Comparison of ENCODE assay signal across 13 cellular contexts in the genomic region with DNA sequence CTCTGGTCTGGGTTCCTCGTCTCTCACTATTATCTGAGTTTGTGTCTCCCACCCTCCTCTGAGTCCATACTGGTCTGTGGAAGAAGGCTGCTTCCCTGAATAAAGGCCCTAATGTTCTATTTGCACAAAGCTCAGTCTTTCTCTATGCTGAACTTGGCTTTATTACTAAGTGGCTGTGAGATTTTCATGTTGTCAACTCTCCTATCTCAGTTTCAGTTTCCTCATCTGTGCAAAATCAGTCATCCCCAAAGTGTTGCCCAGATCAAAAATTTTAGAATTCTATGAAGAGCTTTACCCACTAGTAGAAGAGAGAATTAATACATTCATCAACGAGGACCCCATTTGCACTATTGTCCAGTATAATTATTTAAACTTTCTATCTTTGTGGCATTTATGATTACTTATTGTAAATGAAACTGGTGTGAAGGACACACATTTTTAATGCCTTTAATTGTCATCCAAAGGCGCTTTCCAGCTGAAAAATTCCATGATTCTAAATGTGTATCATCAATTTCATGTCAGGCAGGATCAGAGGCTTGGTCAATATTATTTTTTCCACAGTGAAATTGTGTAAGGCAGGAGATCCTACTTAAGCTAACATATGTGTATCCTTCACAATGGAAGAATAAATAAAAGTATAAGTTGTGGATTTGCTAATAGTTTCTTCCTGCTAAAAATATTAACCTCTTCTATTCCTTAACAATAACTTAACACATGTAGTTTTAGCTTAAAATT.
DNase-seq lines count a peak whose midpoint lies in the region; ATAC-seq, FAIRE-seq and TF ChIP-seq lines count a peak whose summit lies in the region.
"Had no signal": no experiment of that assay in that cellular context is flagged by ENCODE, and none has a peak within 500 bp of the region (broad histone marks: within the 10 kb centered on the region; RNA-seq: fewer than 3 reads in every experiment).

No MANE protein-coding gene starts in this region.

- intact Hi-C loops in GM12878 (cut with micrococcal nuclease; ENCODE audit: unreplicated experiment): loop anchor here (2.0 kb wide), 1 partner anchor 13 kb away; no protein-coding TSS in a partner anchor

- POLR2A ChIA-PET in GM12878 (lab: Charles Lee): interaction anchor here (0.6 to 5.2 kb wide), 11 partner anchors 10 to 414 kb away, joined by 3 to 39 read pairs (median 4); no protein-coding TSS in a partner anchor

- no peaks in the 10 kb centered on the region for H4K20me1 ChIP-seq in GM12878 (ENCODE audit: control insufficient read depth, insufficient read depth)

- H3K4me2 ChIP-seq in GM12878 (ENCODE audit: control insufficient read depth, insufficient read depth): peak overlapping the region; percentile 43

- RAD21 ChIA-PET in GM12878 (lab: Charles Lee; ENCODE audit: unreplicated experiment): interaction anchor here (0.6 to 8.7 kb wide), 20 partner anchors 10 to 412 kb away, joined by 3 to 92 read pairs (median 4); a partner anchor contains a TSS

- H3K4me1 ChIP-seq in GM12878 (ENCODE audit: control insufficient read depth, insufficient read depth, low read length) (peaks cover 36% of the 10 kb centered on the region), tibial nerve (peaks cover 0 to 5% (median 0%) of the 10 kb centered on the region in 4 donors)
- H3K4me1 ChIP-seq in effector memory CD4-positive, alpha-beta T cell (ENCODE audit: control insufficient read depth, insufficient read depth, low read length, poor library complexity, severe bottlenecking): no peaks in the 10 kb centered on the region

- BruUV-seq in GM12878 (replicated peaks; lab: Mats Ljungman, UMichigan): no TSS peak

- H3K27me3 ChIP-seq in GM12878 (replicated peaks in 1 of 2; ENCODE audit: control insufficient read depth in 2 of 2, insufficient read depth in 2 of 2, low read length in 1 of 2) (no peaks in the 10 kb centered on the region), tibial nerve (no peaks in the 10 kb centered on the region)
- H3K27me3 ChIP-seq in effector memory CD4-positive, alpha-beta T cell (replicated peaks; ENCODE audit: control insufficient read depth, insufficient read depth, low read length, poor library complexity, severe bottlenecking): no peaks in the 10 kb centered on the region

- TF ChIP-seq CTCF in GM12878 (IDR thresholded peaks at IDR 0.05 in 2 of 3, conservative IDR thresholded peaks at IDR 0.05 in 1 of 3; ENCODE audit: control insufficient read depth in 2 of 3, extremely low read depth in 1 of 3, insufficient read depth in 1 of 3, low read depth in 3 of 3, low read length in 3 of 3) (no peak), tibial nerve (IDR thresholded peaks at IDR 0.05) (no peak)

- ATAC-seq in GM18868 (IDR thresholded peaks at IDR 0.05; ENCODE audit: unreplicated experiment) (peak; percentile 83), GM21423 (IDR thresholded peaks at IDR 0.05; ENCODE audit: unreplicated experiment) (peak; percentile 78), HG03064 (IDR thresholded peaks at IDR 0.05; ENCODE audit: low read depth, unreplicated experiment) (peak; percentile 73), GM12878 (peak; percentile 92)

- H3K36me3 ChIP-seq in GM12878 (ENCODE audit: control insufficient read depth in 2 of 2, insufficient read depth in 2 of 2, low read length in 1 of 2): no peaks in the 10 kb centered on the region
- H3K36me3 ChIP-seq in effector memory CD4-positive, alpha-beta T cell (ENCODE audit: control insufficient read depth, insufficient read depth, low read length): no peaks in the 10 kb centered on the region
- H3K36me3 ChIP-seq in tibial nerve: no peaks in the 10 kb centered on the region

- no peaks in the 10 kb centered on the region; the same call in 2 of the 3 replicates for H3K9me3 ChIP-seq in GM12878 (replicated peaks; ENCODE audit: control insufficient read depth, insufficient read depth, low read length)
- H3K9me3 ChIP-seq in effector memory CD4-positive, alpha-beta T cell (ENCODE audit: control insufficient read depth, low read length): no peaks in the 10 kb centered on the region
- H3K9me3 ChIP-seq in tibial nerve: no peaks in the 10 kb centered on the region

- WGBS in GM12878 (ENCODE audit: insufficient coverage, insufficient replicate concordance, low lambda C conversion rate, missing lambda C conversion rate): 33% methylated on average over 3 of the region's 3 CpGs
- 79% methylated on average over 3 of the region's 3 CpGs for WGBS in tibial nerve, 2 donors

- TF ChIP-seq EP300 in GM12878 (IDR thresholded peaks at IDR 0.05; ENCODE audit: borderline replicate concordance in 1 of 2, control insufficient read depth in 1 of 2, low read depth in 2 of 2, low read length in 2 of 2) (no peak), tibial nerve (IDR thresholded peaks at IDR 0.05) (no peak)

- H3K4me3 ChIP-seq in GM12878 (no peak overlapping the region), tibial nerve (no peak overlapping the region)
- H3K4me3 ChIP-seq in effector memory CD4-positive, alpha-beta T cell (ENCODE audit: insufficient read depth, low read depth, low read length, poor library complexity, severe bottlenecking): no peak overlapping the region

- CTCF ChIA-PET in GM12878 (lab: Yijun Ruan, JAX): interaction anchor here (0.9 to 5.2 kb wide), 23 partner anchors 9 to 424 kb away, joined by 3 to 68 read pairs (median 5); no protein-coding TSS in a partner anchor

- no peak overlapping the region for H3K9ac ChIP-seq in GM12878 (ENCODE audit: control insufficient read depth, insufficient read depth, low read length)

- in situ Hi-C loops in GM12878 (cut with MboI): no loop called here

- no peak for TF ChIP-seq RAD21 in GM12878 (IDR thresholded peaks at IDR 0.05; ENCODE audit: insufficient read depth, low read depth, low read length)

- SMC1A ChIA-PET in GM12878 (lab: Charles Lee; ENCODE audit: uncharacterized antibody, unreplicated experiment): interaction anchor here (0.6 to 22.0 kb wide), 36 partner anchors 11 to 487 kb away, joined by 3 to 420 read pairs (median 4); a partner anchor contains a TSS

- H2AFZ ChIP-seq in GM12878 (ENCODE audit: control insufficient read depth, low read depth, low read length): no peak overlapping the region

- no peak for FAIRE-seq in GM12878 (lab: Jason Lieb, UNC)
- FAIRE-seq: astrocyte had no signal

- H3K27ac ChIP-seq in GM12878 (ENCODE audit: control insufficient read depth, insufficient read depth) (peak overlapping the region; percentile 45), tibial nerve (no peak overlapping the region)
- no peak overlapping the region for H3K27ac ChIP-seq in effector memory CD4-positive, alpha-beta T cell (ENCODE audit: insufficient read depth, low read length, poor library complexity, severe bottlenecking)

- no peaks in the 10 kb centered on the region for H3K79me2 ChIP-seq in GM12878 (ENCODE audit: control insufficient read depth, insufficient read depth, low read length)

- no peak for DNase-seq in GM12878 (ENCODE audit: low read depth, low spot score)
- no peak for DNase-seq in RPMI8226
- no peak for DNase-seq in nucleus accumbens (lab: John Stamatoyannopoulos, UW)
- no peak for DNase-seq in effector memory CD4-positive, alpha-beta T cell
- no peak for DNase-seq in tibial nerve (ENCODE audit: low spot score in 2 of 2)
- DNase-seq: activated CD4-positive, alpha-beta memory T cell treated with anti-CD3 and anti-CD28 coated beads for 36 hours; DMS53; NCI-H510A treated with DMSO at 0.1 percent for 48 hours; T-helper 1 cell had no signal

- TF ChIP-seq POLR2A in GM12878 (IDR thresholded peaks at IDR 0.05; ENCODE audit: low read depth, low read length): no peak
- no peak for TF ChIP-seq POLR2A in tibial nerve (IDR thresholded peaks at IDR 0.05)

TF ChIP-seq in GM12878, 131 proteins besides CTCF, POLR2A, EP300 and RAD21 (continues in another document):
- TF ChIP-seq WRNIP1 (IDR thresholded peaks at IDR 0.05; ENCODE audit: borderline replicate concordance, low read depth, low read length) (no peak), NFYA (IDR thresholded peaks at IDR 0.05; ENCODE audit: borderline replicate concordance, low read depth, low read length) (no peak), SUPT20H (IDR thresholded peaks at IDR 0.05; ENCODE audit: borderline replicate concordance, control insufficient read depth, low read depth, low read length) (no peak), TCF12 (IDR thresholded peaks at IDR 0.05; ENCODE audit: low read depth, low read length) (no peak)
- TF ChIP-seq, protein P1, sequence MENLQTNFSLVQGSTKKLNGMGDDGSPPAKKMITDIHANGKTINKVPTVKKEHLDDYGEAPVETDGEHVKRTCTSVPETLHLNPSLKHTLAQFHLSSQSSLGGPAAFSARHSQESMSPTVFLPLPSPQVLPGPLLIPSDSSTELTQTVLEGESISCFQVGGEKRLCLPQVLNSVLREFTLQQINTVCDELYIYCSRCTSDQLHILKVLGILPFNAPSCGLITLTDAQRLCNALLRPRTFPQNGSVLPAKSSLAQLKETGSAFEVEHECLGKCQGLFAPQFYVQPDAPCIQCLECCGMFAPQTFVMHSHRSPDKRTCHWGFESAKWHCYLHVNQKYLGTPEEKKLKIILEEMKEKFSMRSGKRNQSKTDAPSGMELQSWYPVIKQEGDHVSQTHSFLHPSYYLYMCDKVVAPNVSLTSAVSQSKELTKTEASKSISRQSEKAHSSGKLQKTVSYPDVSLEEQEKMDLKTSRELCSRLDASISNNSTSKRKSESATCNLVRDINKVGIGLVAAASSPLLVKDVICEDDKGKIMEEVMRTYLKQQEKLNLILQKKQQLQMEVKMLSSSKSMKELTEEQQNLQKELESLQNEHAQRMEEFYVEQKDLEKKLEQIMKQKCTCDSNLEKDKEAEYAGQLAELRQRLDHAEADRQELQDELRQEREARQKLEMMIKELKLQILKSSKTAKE (IDR thresholded peaks at IDR 0.05; ENCODE audit: low read depth, poor library complexity, severe bottlenecking): no peak
- TF ChIP-seq, protein P2, sequence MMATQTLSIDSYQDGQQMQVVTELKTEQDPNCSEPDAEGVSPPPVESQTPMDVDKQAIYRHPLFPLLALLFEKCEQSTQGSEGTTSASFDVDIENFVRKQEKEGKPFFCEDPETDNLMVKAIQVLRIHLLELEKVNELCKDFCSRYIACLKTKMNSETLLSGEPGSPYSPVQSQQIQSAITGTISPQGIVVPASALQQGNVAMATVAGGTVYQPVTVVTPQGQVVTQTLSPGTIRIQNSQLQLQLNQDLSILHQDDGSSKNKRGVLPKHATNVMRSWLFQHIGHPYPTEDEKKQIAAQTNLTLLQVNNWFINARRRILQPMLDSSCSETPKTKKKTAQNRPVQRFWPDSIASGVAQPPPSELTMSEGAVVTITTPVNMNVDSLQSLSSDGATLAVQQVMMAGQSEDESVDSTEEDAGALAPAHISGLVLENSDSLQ (IDR thresholded peaks at IDR 0.05): no peak
- TF ChIP-seq, protein P3, sequence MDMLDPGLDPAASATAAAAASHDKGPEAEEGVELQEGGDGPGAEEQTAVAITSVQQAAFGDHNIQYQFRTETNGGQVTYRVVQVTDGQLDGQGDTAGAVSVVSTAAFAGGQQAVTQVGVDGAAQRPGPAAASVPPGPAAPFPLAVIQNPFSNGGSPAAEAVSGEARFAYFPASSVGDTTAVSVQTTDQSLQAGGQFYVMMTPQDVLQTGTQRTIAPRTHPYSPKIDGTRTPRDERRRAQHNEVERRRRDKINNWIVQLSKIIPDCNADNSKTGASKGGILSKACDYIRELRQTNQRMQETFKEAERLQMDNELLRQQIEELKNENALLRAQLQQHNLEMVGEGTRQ (IDR thresholded peaks at IDR 0.05; ENCODE audit: borderline replicate concordance, low read depth, low read length): no peak
